Comparison of ENCODE assay signal across 1 cellular context in genomic region chr17:8185580-8186445, GRCh38.
TF ChIP-seq lines count a peak whose summit lies in the region.

No MANE protein-coding gene starts in this region.

TF ChIP-seq in K562, 482 proteins besides CTCF, POLR2A, EP300 and RAD21 (continued from another document):
- TF ChIP-seq TRIM25 (IDR thresholded peaks at IDR 0.05; ENCODE audit: borderline replicate concordance) (no peak), HNRNPLL (IDR thresholded peaks at IDR 0.05; ENCODE audit: low read depth, low read length, poor library complexity, severe bottlenecking) (no peak), ATF6 (CRISPR knock-in tag; IDR thresholded peaks at IDR 0.05) (peak; percentile 33; the same call in 1 of the 2 replicates), TOE1 (IDR thresholded peaks at IDR 0.05; ENCODE audit: borderline replicate concordance) (no peak), TOE1 (CRISPR knock-in tag; IDR thresholded peaks at IDR 0.05; ENCODE audit: borderline replicate concordance, low read depth) (peak; percentile 81; the same call in 1 of the 2 replicates), TCF3 (CRISPR knock-in tag; IDR thresholded peaks at IDR 0.05) (no peak; the same call in 1 of the 2 replicates), BRD4 (IDR thresholded peaks at IDR 0.05) (0 out of 2 replicates have a peak, but pooled peaks have one; percentile 9), ZBTB8A (IDR thresholded peaks at IDR 0.05; ENCODE audit: partially characterized antibody) (peak; percentile 70), ZEB2 (IDR thresholded peaks at IDR 0.05) (no peak), TBP (optimal IDR thresholded peaks at IDR 0.05; ENCODE audit: low read depth, low read length) (peak; percentile 99), KDM5B (IDR thresholded peaks at IDR 0.05; ENCODE audit: insufficient replicate concordance, low read depth, low read length) (peak; percentile 84), TAL1 (IDR thresholded peaks at IDR 0.05) (no peak), YY1 (IDR thresholded peaks at IDR 0.05; ENCODE audit: borderline replicate concordance in 1 of 3, control insufficient read depth in 1 of 3, extremely low read depth in 1 of 3, insufficient read depth in 3 of 3, insufficient read length in 1 of 3, insufficient replicate concordance in 2 of 3, low read depth in 1 of 3, low read length in 2 of 3) (peak in 1 of 3 experiments; percentile 11), SRSF1 (IDR thresholded peaks at IDR 0.05; ENCODE audit: low read depth, low read length) (no peak), TARDBP (IDR thresholded peaks at IDR 0.05) (peak; percentile 49; the same call in 1 of the 2 replicates)
